Comparison of ENCODE assay signal across 11 cellular contexts in genomic region chr14:77554207-77554606, GRCh38. TPM values are rescaled to one million over a fixed set of nuclear protein-coding genes. Genes with fewer than 3 reads are reported as not detected.
DNase-seq lines count a peak whose midpoint lies in the region; ATAC-seq and TF ChIP-seq lines count a peak whose summit lies in the region.
"Had no signal": no experiment of that assay in that cellular context is flagged by ENCODE, and none has a peak within 500 bp of the region (broad histone marks: within the 10 kb centered on the region; RNA-seq: fewer than 3 reads in every experiment).

No MANE protein-coding gene starts in this region.

- no peak for TF ChIP-seq CTCF in tibial nerve (IDR thresholded peaks at IDR 0.05)

- H3K4me3 Mint-ChIP-seq in activated T-helper 1 cell treated with anti-CD3 and anti-CD28 coated beads, Interleukin-12 subunit alpha, Interleukin-12 subunit beta, Interleukin-2, Interleukin-4 antibody, amounts not matched to agents 30 ng/mL and 10 ng/mL and 1 ng/mL, durations not matched to agents 14 hours and 24 hours and 36 hours = peak overlapping the region; percentile 45

- no peaks in the 10 kb centered on the region for H3K9me3 ChIP-seq in right cardiac atrium (ENCODE audit: control insufficient read depth, low read length)
- no peaks in the 10 kb centered on the region for H3K9me3 ChIP-seq in tibial nerve

- no peak for DNase-seq in right cardiac atrium
- DNase-seq in left ventricle myocardium superior = no peak
- DNase-seq in activated T-helper 1 cell treated with anti-CD3 and anti-CD28 coated beads, Interleukin-12 subunit alpha, Interleukin-12 subunit beta, Interleukin-2, Interleukin-4 antibody, amounts not matched to agents 30 ng/mL and 10 ng/mL and 1 ng/mL, durations not matched to agents 14 hours and 24 hours and 36 hours (ENCODE audit: low spot score) = no peak
- DNase-seq in tibial nerve (ENCODE audit: low spot score in 2 of 2) = no peak
- no peak for DNase-seq in GDM1 (lab: John Stamatoyannopoulos, UW)
- no peak for DNase-seq in glomerular visceral epithelial cell (ENCODE audit: extremely low spot score)
- DNase-seq: NCI-H524 had no signal

- ATAC-seq in right cardiac atrium = peak; percentile 42 to 46
- no peak for ATAC-seq in left ventricle myocardium superior
- ATAC-seq in HG03064 (IDR thresholded peaks at IDR 0.05; ENCODE audit: low read depth, unreplicated experiment) = peak; percentile 84
- no peak for ATAC-seq in GM21360 (IDR thresholded peaks at IDR 0.05; ENCODE audit: unreplicated experiment)

- H3K4me3 ChIP-seq in right cardiac atrium (ENCODE audit: low read length) = no peak overlapping the region
- no peak overlapping the region for H3K4me3 ChIP-seq in tibial nerve

- H3K36me3 Mint-ChIP-seq in activated T-helper 1 cell treated with anti-CD3 and anti-CD28 coated beads, Interleukin-12 subunit alpha, Interleukin-12 subunit beta, Interleukin-2, Interleukin-4 antibody, amounts not matched to agents 30 ng/mL and 10 ng/mL and 1 ng/mL, durations not matched to agents 14 hours and 24 hours and 36 hours (ENCODE audit: low read depth) = peaks cover 37% of the 10 kb centered on the region

- no peak for TF ChIP-seq EP300 in tibial nerve (IDR thresholded peaks at IDR 0.05)

- H3K27ac Mint-ChIP-seq in activated T-helper 1 cell treated with anti-CD3 and anti-CD28 coated beads, Interleukin-12 subunit alpha, Interleukin-12 subunit beta, Interleukin-2, Interleukin-4 antibody, amounts not matched to agents 30 ng/mL and 10 ng/mL and 1 ng/mL, durations not matched to agents 14 hours and 24 hours and 36 hours = peak overlapping the region; percentile 47

- H3K27ac ChIP-seq in right cardiac atrium (ENCODE audit: low read length) (no peak overlapping the region), tibial nerve (peak overlapping the region in 3 of 4 donors; percentile 47 to 79 (median 73))
- H3K27ac ChIP-seq: C4-2B, VCaP had no signal

- H3K27me3 Mint-ChIP-seq in activated T-helper 1 cell treated with anti-CD3 and anti-CD28 coated beads, Interleukin-12 subunit alpha, Interleukin-12 subunit beta, Interleukin-2, Interleukin-4 antibody, amounts not matched to agents 30 ng/mL and 10 ng/mL and 1 ng/mL, durations not matched to agents 14 hours and 24 hours and 36 hours (ENCODE audit: insufficient read depth) = no peaks in the 10 kb centered on the region

- H3K27me3 ChIP-seq in right cardiac atrium (ENCODE audit: control insufficient read depth, insufficient read depth) = no peaks in the 10 kb centered on the region
- H3K27me3 ChIP-seq in tibial nerve = no peaks in the 10 kb centered on the region

- H3K4me1 Mint-ChIP-seq in activated T-helper 1 cell treated with anti-CD3 and anti-CD28 coated beads, Interleukin-12 subunit alpha, Interleukin-12 subunit beta, Interleukin-2, Interleukin-4 antibody, amounts not matched to agents 30 ng/mL and 10 ng/mL and 1 ng/mL, durations not matched to agents 14 hours and 24 hours and 36 hours (ENCODE audit: low read depth) = peaks cover 17% of the 10 kb centered on the region

- 61% methylated on average over 5 of the region's 5 CpGs for WGBS in right cardiac atrium
- 59 to 61% methylated on average over 5 of the region's 5 CpGs for WGBS in tibial nerve, 2 donors

- H3K9me3 Mint-ChIP-seq in activated T-helper 1 cell treated with anti-CD3 and anti-CD28 coated beads, Interleukin-12 subunit alpha, Interleukin-12 subunit beta, Interleukin-2, Interleukin-4 antibody, amounts not matched to agents 30 ng/mL and 10 ng/mL and 1 ng/mL, durations not matched to agents 14 hours and 24 hours and 36 hours = no peaks in the 10 kb centered on the region

- intact Hi-C loops in right cardiac atrium (cut with DNase I) = loop anchor here in 1 of 4 donors (5.0 kb wide), 1 partner anchor 252 kb away; no protein-coding TSS in a partner anchor
- intact Hi-C loops in left ventricle myocardium superior (cut with micrococcal nuclease) = loop anchor here (10.0 kb wide), 1 partner anchor 99 kb away; the partner anchor contains the start of genes AHSA1 and VIPAS39
- intact Hi-C loops in activated T-helper 1 cell treated with anti-CD3 and anti-CD28 coated beads, Interleukin-12 subunit alpha, Interleukin-12 subunit beta, Interleukin-2, Interleukin-4 antibody, amounts not matched to agents 30 ng/mL and 10 ng/mL and 1 ng/mL, durations not matched to agents 14 hours and 24 hours and 36 hours (cut with micrococcal nuclease) = loop anchor here (5.0 kb wide), 4 partner anchors 63 to 232 kb away; partner anchors contain the start of genes ALKBH1, GSTZ1, POMT2 and SAMD15

- no peaks in the 10 kb centered on the region for H3K4me1 ChIP-seq in right cardiac atrium (ENCODE audit: control insufficient read depth, insufficient read depth, low read length)
- H3K4me1 ChIP-seq in tibial nerve = peaks cover 0 to 30% (median 8%) of the 10 kb centered on the region in 4 donors

- TF ChIP-seq POLR2A in tibial nerve (IDR thresholded peaks at IDR 0.05) = no peak

- H3K36me3 ChIP-seq in tibial nerve = peaks cover 0 to 44% (median 0%) of the 10 kb centered on the region in 3 donors

RNA-seq across cellular contexts. Expression of gene ISM2, which starts 55.6 kb away (rescaled TPM):
- not detected for total RNA-seq in right cardiac atrium
- polyA plus RNA-seq in right cardiac atrium = not detected
- 0.25 TPM for total RNA-seq in left ventricle myocardium superior
- total RNA-seq in activated T-helper 1 cell treated with anti-CD3 and anti-CD28 coated beads, Interleukin-12 subunit alpha, Interleukin-12 subunit beta, Interleukin-2, Interleukin-4 antibody, amounts not matched to agents 30 ng/mL and 10 ng/mL and 1 ng/mL, durations not matched to agents 14 hours and 24 hours and 36 hours = 0.08 TPM in 1 of 2 replicates, not detected in the other
- total RNA-seq in tibial nerve = under 1 TPM in 1 of 4 donors, not detected in 3; 0.44 TPM

Comparison
In these comparisons a context has a peak if more than half of its experiments do, and no peak if none do; other contexts are left out.
1. ATAC-seq: peak in right cardiac atrium (2 of 2) and HG03064 (single experiment); none in left ventricle myocardium superior (single experiment) and GM21360 (single experiment).